In genomic region chr22:49936973-49937757, GRCh38 we compare ENCODE assay signal across 9 cellular contexts. TPM values are rescaled to one million over a fixed set of nuclear protein-coding genes. Genes with fewer than 3 reads are reported as not detected.
DNase-seq lines count a peak whose midpoint lies in the region; ATAC-seq and TF ChIP-seq lines count a peak whose summit lies in the region.
"Had no signal": no experiment of that assay in that cellular context is flagged by ENCODE, and none has a peak within 500 bp of the region (broad histone marks: within the 10 kb centered on the region; RNA-seq: fewer than 3 reads in every experiment).

No MANE protein-coding gene starts in this region.

- TF ChIP-seq CTCF in chondrocyte (IDR thresholded peaks at IDR 0.05) (no peak), thoracic aorta (IDR thresholded peaks at IDR 0.05) (no peak)

- peak overlapping the region; percentile 63 to 74 for H3K27ac ChIP-seq in thoracic aorta
- H3K27ac ChIP-seq: C4-2B had no signal

- POLR2A ChIA-PET in activated CD4-positive, alpha-beta T cell treated with anti-CD3 and anti-CD28 coated beads for 36 hours (lab: Charles Lee), result interaction anchor here (0.8 to 3.2 kb wide), 3 partner anchors 14 to 29 kb away, joined by 3 to 46 read pairs (median 15); partner anchors contain the start of gene PIM3

- no peaks in the 10 kb centered on the region for H3K9me3 Mint-ChIP-seq in activated CD4-positive, alpha-beta T cell treated with anti-CD3 and anti-CD28 coated beads for 36 hours (ENCODE audit: low read depth)
- H3K9me3 Mint-ChIP-seq in chondrocyte (ENCODE audit: low read depth) (no peaks in the 10 kb centered on the region), memory B cell (no peaks in the 10 kb centered on the region)

- peaks cover 30 to 41% of the 10 kb centered on the region in 2 donors for H3K4me1 ChIP-seq in thoracic aorta (ENCODE audit: control insufficient read depth in 1 of 2, low read depth in 2 of 2)

- no peak for ATAC-seq in activated CD4-positive, alpha-beta T cell treated with anti-CD3 and anti-CD28 coated beads for 36 hours
- ATAC-seq in memory B cell (ENCODE audit: low read depth) (no peak), thoracic aorta (ENCODE audit: insufficient number of reproducible peaks, low FRiP score, low read depth) (no peak), HG02970 (IDR thresholded peaks at IDR 0.05; ENCODE audit: low FRiP score, unreplicated experiment) (no peak)

- peak overlapping the region; percentile 85 for H3K27ac Mint-ChIP-seq in activated CD4-positive, alpha-beta T cell treated with anti-CD3 and anti-CD28 coated beads for 36 hours
- peak overlapping the region; percentile 54 for H3K27ac Mint-ChIP-seq in chondrocyte (ENCODE audit: unreplicated experiment)
- H3K27ac Mint-ChIP-seq in memory B cell, result peak overlapping the region; percentile 83

- H3K36me3 Mint-ChIP-seq in activated CD4-positive, alpha-beta T cell treated with anti-CD3 and anti-CD28 coated beads for 36 hours (ENCODE audit: low read depth), result peaks cover 3% of the 10 kb centered on the region
- H3K36me3 Mint-ChIP-seq in chondrocyte (ENCODE audit: low read depth) (no peaks in the 10 kb centered on the region), memory B cell (peaks cover 3% of the 10 kb centered on the region)

- no peaks in the 10 kb centered on the region for H3K9me3 ChIP-seq in thoracic aorta

- H3K27me3 ChIP-seq in thoracic aorta (replicated peaks; ENCODE audit: insufficient read depth), result no peaks in the 10 kb centered on the region

- no peaks in the 10 kb centered on the region for H3K36me3 ChIP-seq in thoracic aorta

- H3K27me3 Mint-ChIP-seq in activated CD4-positive, alpha-beta T cell treated with anti-CD3 and anti-CD28 coated beads for 36 hours, result no peaks in the 10 kb centered on the region
- H3K27me3 Mint-ChIP-seq in chondrocyte (ENCODE audit: low read depth) (no peaks in the 10 kb centered on the region), memory B cell (no peaks in the 10 kb centered on the region)

- DNase-seq in activated CD4-positive, alpha-beta T cell treated with anti-CD3 and anti-CD28 coated beads for 36 hours, result no peak
- no peak for DNase-seq in activated CD4-positive, alpha-beta T cell treated with anti-CD3 and anti-CD28 coated beads for 1 hour
- DNase-seq in chondrocyte (ENCODE audit: low spot score) (no peak), memory B cell (ENCODE audit: low spot score in 2 of 2) (no peak), thoracic aorta (ENCODE audit: low spot score) (no peak), SKM-1 treated with dmso at 0.1 percent for 144 hours (lab: John Stamatoyannopoulos, UW; ENCODE audit: unreplicated experiment) (no peak), NCI-H510A treated with DMSO at 0.1 percent for 48 hours (lab: John Stamatoyannopoulos, UW) (no peak)

- H3K4me1 Mint-ChIP-seq in activated CD4-positive, alpha-beta T cell treated with anti-CD3 and anti-CD28 coated beads for 36 hours, result peaks cover 37% of the 10 kb centered on the region
- H3K4me1 Mint-ChIP-seq in chondrocyte (ENCODE audit: low read depth), result peaks cover 22% of the 10 kb centered on the region
- H3K4me1 Mint-ChIP-seq in memory B cell, result peaks cover 14% of the 10 kb centered on the region

- peak overlapping the region; percentile 64 for H3K4me3 Mint-ChIP-seq in activated CD4-positive, alpha-beta T cell treated with anti-CD3 and anti-CD28 coated beads for 36 hours
- peak overlapping the region; percentile 49 for H3K4me3 Mint-ChIP-seq in chondrocyte (ENCODE audit: unreplicated experiment)
- peak overlapping the region; percentile 78 for H3K4me3 Mint-ChIP-seq in memory B cell

- peak overlapping the region; percentile 75 for H3K4me3 ChIP-seq in thoracic aorta

- CTCF ChIA-PET in activated CD4-positive, alpha-beta T cell treated with anti-CD3 and anti-CD28 coated beads for 36 hours (lab: Charles Lee), result no interaction called here

- intact Hi-C loops in activated CD4-positive, alpha-beta T cell treated with anti-CD3 and anti-CD28 coated beads for 36 hours (cut with DNase I, micrococcal nuclease), result loop anchor here (1.0 to 10.0 kb wide), 6 partner anchors 19 to 258 kb away; partner anchors contain the start of genes PIM3 (in 2 of the 2), ALG12 (in 1 of the 2), CRELD2 (in 1 of the 2) and ZBED4 (in 1 of the 2)

RNA-seq across cellular contexts. Expression of gene CRELD2, which starts 18.7 kb away (rescaled TPM):
- total RNA-seq in activated CD4-positive, alpha-beta T cell treated with anti-CD3 and anti-CD28 coated beads for 36 hours, result 10 to 100 TPM; 15.2 to 16.4 TPM
- total RNA-seq in chondrocyte (44.3 to 117 TPM (median 49.9 TPM) in 3 replicates), thoracic aorta (10 to 100 TPM; 46.1 to 60.1 TPM)

RNA-seq across cellular contexts. Expression of gene ALG12, which starts 18.9 kb away (rescaled TPM):
- total RNA-seq in activated CD4-positive, alpha-beta T cell treated with anti-CD3 and anti-CD28 coated beads for 36 hours, result 10 to 100 TPM; 13.6 to 13.7 TPM
- 18.7 to 27.3 TPM (median 20.6 TPM) in 3 replicates for total RNA-seq in chondrocyte
- total RNA-seq in thoracic aorta, result 10 to 100 TPM; 17.4 to 30.1 TPM

RNA-seq across cellular contexts. Expression of gene PIM3, which starts 23.4 kb away (rescaled TPM):
- 100 to 1,000 TPM; 127 to 165 TPM for total RNA-seq in activated CD4-positive, alpha-beta T cell treated with anti-CD3 and anti-CD28 coated beads for 36 hours
- total RNA-seq in chondrocyte, result 12.0 to 18.2 TPM (median 16.8 TPM) in 3 replicates
- total RNA-seq in thoracic aorta, result 100 to 1,000 TPM in 1 of 2 donors, 10 to 100 TPM in 1; 54.0 to 112 TPM
